ENCODE assay signal across 15 cellular contexts in the genomic region with DNA sequence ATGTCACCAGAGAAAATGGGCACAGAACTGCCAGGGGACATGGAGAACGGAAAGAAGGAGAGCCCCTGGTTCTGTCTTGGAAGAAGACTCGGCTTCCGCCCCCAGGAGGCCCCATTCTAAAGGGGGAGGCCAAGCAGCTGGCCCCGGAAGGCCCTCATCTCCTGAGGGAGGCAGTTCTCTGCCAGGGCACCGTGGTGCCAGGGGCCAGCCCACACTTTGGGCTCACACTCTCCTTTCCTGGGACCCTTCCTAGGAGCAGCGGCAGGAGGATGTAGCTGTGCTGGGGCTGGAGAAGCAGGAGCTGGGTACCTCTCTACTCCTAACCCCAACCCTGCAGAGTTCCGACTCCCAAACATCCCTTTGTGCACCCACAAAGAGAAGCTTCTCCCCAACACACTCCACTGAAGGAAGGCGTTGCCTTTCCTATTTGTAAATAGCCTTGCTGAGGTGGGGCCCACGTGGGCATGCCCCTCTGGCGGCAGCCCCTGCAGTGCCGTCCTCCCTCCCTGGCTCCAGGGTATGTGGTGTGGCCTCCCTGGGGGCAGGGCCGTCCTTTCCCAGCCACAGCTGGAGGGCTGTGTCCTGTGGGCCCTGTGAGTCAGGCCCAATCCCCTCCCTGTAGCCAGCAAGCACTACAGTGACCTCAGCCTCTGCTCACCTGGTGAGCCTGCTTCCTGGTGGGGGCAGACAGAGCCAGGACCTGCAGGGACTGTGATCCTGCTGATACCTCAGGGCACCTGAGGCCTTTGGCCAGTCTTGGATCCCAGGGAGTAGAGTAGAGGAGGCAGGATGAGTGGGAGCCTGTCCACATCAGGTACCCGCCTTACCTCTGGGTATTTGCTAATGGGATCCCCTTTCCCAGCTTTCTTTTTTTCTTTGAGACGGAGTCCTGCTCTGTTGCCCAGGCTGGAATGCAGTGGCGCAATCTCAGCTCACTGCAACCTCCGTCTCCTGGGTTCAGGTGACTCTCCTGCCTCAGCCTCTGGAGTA. TPM values are rescaled to one million over a fixed set of nuclear protein-coding genes. Genes with fewer than 3 reads are reported as not detected.
DNase-seq lines count a peak whose midpoint lies in the region; ATAC-seq, FAIRE-seq and TF ChIP-seq lines count a peak whose summit lies in the region.
"Had no signal": no experiment of that assay in that cellular context is flagged by ENCODE, and none has a peak within 500 bp of the region (broad histone marks: within the 10 kb centered on the region; RNA-seq: fewer than 3 reads in every experiment).

No MANE protein-coding gene starts in this region.

- no peak for FAIRE-seq in urothelium cell line (lab: Jason Lieb, UNC)
- FAIRE-seq in GM12892 (lab: Jason Lieb, UNC), result no peak
- FAIRE-seq: GM18507 had no signal

- CTCF ChIA-PET in WTC11 (lab: Charles Lee), result interaction anchor here (0.7 to 1.1 kb wide), 3 partner anchors 8 to 30 kb away, joined by 3 to 4 read pairs (median 3); no protein-coding TSS in a partner anchor

- no peak overlapping the region for H3K4me3 Mint-ChIP-seq in WTC11
- H3K4me3 Mint-ChIP-seq: activated T-cell treated with anti-CD3 and anti-CD28 coated beads, Interleukin-2, amount 50 U/mL, for 72 hours had no signal

- no peaks in the 10 kb centered on the region for H3K27me3 Mint-ChIP-seq in WTC11 (ENCODE audit: low read depth)

- POLR2A ChIA-PET in WTC11 (lab: Charles Lee), result interaction anchor here (0.5 to 0.7 kb wide), 2 partner anchors 20 to 656 kb away, joined by 3 to 4 read pairs; no protein-coding TSS in a partner anchor

- peak; percentile 38 for DNase-seq in NCI-H2196 (lab: John Stamatoyannopoulos, UW; ENCODE audit: unreplicated experiment)
- no peak for DNase-seq in NCI-H2196 treated with DMSO at 0.1 percent for 48 hours (lab: John Stamatoyannopoulos, UW; ENCODE audit: unreplicated experiment)
- DNase-seq in WTC11 (ENCODE audit: low spot score), result no peak
- no peak for DNase-seq in left lobe of liver (ENCODE audit: low spot score)
- DNase-seq in urothelium cell line (ENCODE audit: low spot score), result peak; percentile 83
- no peak for DNase-seq in stimulated activated naive CD8-positive, alpha-beta T cell treated with anti-CD3 and anti-CD28 coated beads, Interleukin-15, Interleukin-2, amounts not matched to agents 100 U/mL and 50 U/mL, for 24 hours
- DNase-seq in GM12892 (ENCODE audit: insufficient read length), result no peak
- DNase-seq: activated CD4-positive, CD25-positive, alpha-beta regulatory T cell treated with anti-CD3 and anti-CD28 coated beads, Interleukin-2, amount 50 U/mL, for 72 hours; activated T-cell treated with anti-CD3 and anti-CD28 coated beads, Interleukin-2, amount 50 U/mL, for 72 hours; DMS79 treated with DMSO at 0.1 percent for 48 hours; NCI-H2171; Right ventricle myocardium superior; stimulated activated CD4-positive, alpha-beta T cell treated with anti-CD3 and anti-CD28 coated beads, Interleukin-15, amount 100 ng/mL, for 24 hours had no signal

- TF ChIP-seq POLR2A in GM12892 (IDR thresholded peaks at IDR 0.05; ENCODE audit: low read depth, low read length), result no peak

- peaks cover 9% of the 10 kb centered on the region for H3K4me1 Mint-ChIP-seq in WTC11

- ATAC-seq in WTC11, result peak; percentile 63
- ATAC-seq in left lobe of liver, result peak; percentile 18
- no peak for ATAC-seq in stimulated activated naive CD8-positive, alpha-beta T cell treated with anti-CD3 and anti-CD28 coated beads, Interleukin-15, Interleukin-2, amounts not matched to agents 100 U/mL and 50 U/mL, for 24 hours
- no peak for ATAC-seq in HG02852 (IDR thresholded peaks at IDR 0.05; ENCODE audit: unreplicated experiment)
- ATAC-seq: activated T-cell treated with anti-CD3 and anti-CD28 coated beads, Interleukin-2, amount 50 U/mL, for 72 hours had no signal

- H3K9me3 Mint-ChIP-seq in WTC11, result no peaks in the 10 kb centered on the region
- H3K9me3 Mint-ChIP-seq: activated T-cell treated with anti-CD3 and anti-CD28 coated beads, Interleukin-2, amount 50 U/mL, for 72 hours had no signal

- H3K36me3 Mint-ChIP-seq in WTC11, result no peaks in the 10 kb centered on the region

- no peak for TF ChIP-seq CTCF in WTC11 (IDR thresholded peaks at IDR 0.05)

- H3K27ac Mint-ChIP-seq in WTC11, result peak overlapping the region; percentile 60; the same call in 1 of the 2 replicates

TF ChIP-seq in WTC11, 78 proteins besides CTCF, POLR2A, EP300 and RAD21:
- TF ChIP-seq GABPB1 (CRISPR knock-in tag; IDR thresholded peaks at IDR 0.05) (peak; percentile 63; the same call in 1 of the 2 replicates), ZNF121 (CRISPR knock-in tag; IDR thresholded peaks at IDR 0.05) (peak; percentile 43), ZNF423 (CRISPR knock-in tag; IDR thresholded peaks at IDR 0.05) (peak; percentile 87), IRF2 (CRISPR knock-in tag; IDR thresholded peaks at IDR 0.05; ENCODE audit: borderline replicate concordance, low read depth) (no peak)

RNA-seq across cellular contexts. Expression of gene ZFP36L2, which starts 26.6 kb away (rescaled TPM):
- 50.4 to 63.4 TPM (median 61.6 TPM) in 3 replicates for total RNA-seq in WTC11 (2021)
- total RNA-seq in left lobe of liver, result 60.6 TPM
- polyA plus RNA-seq in GM12892 (2012; ENCODE audit: missing spikeins), result 17.0 TPM

Comparison
In these comparisons a context has a peak if more than half of its experiments do, and no peak if none do; other contexts are left out.
1. DNase-seq: peak in NCI-H2196 (single experiment) and urothelium cell line (single experiment); none in NCI-H2196 treated with DMSO at 0.1 percent for 48 hours (single experiment), WTC11 (single experiment), left lobe of liver (single experiment), stimulated activated naive CD8-positive, alpha-beta T cell treated with anti-CD3 and anti-CD28 coated beads, Interleukin-15, Interleukin-2, amounts not matched to agents 100 U/mL and 50 U/mL, for 24 hours (single experiment) and GM12892 (single experiment).
2. ATAC-seq: peak in WTC11 (single experiment) and left lobe of liver (single experiment); none in stimulated activated naive CD8-positive, alpha-beta T cell treated with anti-CD3 and anti-CD28 coated beads, Interleukin-15, Interleukin-2, amounts not matched to agents 100 U/mL and 50 U/mL, for 24 hours (single experiment) and HG02852 (single experiment).